Comparison of ENCODE assay signal across 28 cellular contexts in genomic region chr1:165168466-165168865, GRCh38.
A peak's percentile ranks its signal among the peaks of the same experiment; 100 is the strongest.
DNase-seq lines count a peak whose midpoint lies in the region; ATAC-seq and TF ChIP-seq lines count a peak whose summit lies in the region.
"Had no signal": no experiment of that assay in that cellular context is flagged by ENCODE, and none has a peak within 500 bp of the region (broad histone marks: within the 10 kb centered on the region; RNA-seq: fewer than 3 reads in every experiment).

No MANE protein-coding gene starts in this region.

- H3K27me3 ChIP-seq in WERI-Rb-1 (ENCODE audit: insufficient read depth, low read depth, severe bottlenecking), result no peaks in the 10 kb centered on the region
- H3K27me3 ChIP-seq: BLaER1 had no signal

- DNase-seq in NCI-H82 (lab: John Stamatoyannopoulos, UW) (peak; percentile 17), NCI-H82 treated with DMSO at 0.1 percent for 48 hours (lab: John Stamatoyannopoulos, UW; ENCODE audit: unreplicated experiment) (no peak), WERI-Rb-1 (peak; percentile 21), islet precursor cell (peak; percentile 93), HUDEP-2 (lab: John Stamatoyannopoulos, UW; ENCODE audit: unreplicated experiment in 76 of 76) (no peak)
- no peak for DNase-seq in stimulated activated naive CD8-positive, alpha-beta T cell treated with anti-CD3 and anti-CD28 coated beads, Interleukin-15, Interleukin-2, amounts not matched to agents 100 U/mL and 50 U/mL, for 24 hours
- DNase-seq: CD4-positive, CD25-positive, alpha-beta regulatory T cell; EL; GF-D8; GOT3; HFFc6; IMR-90; KG1; MM.1S; NCI-H1694; NCI-H2029 treated with DMSO at 0.1 percent for 48 hours; NCI-H2171 treated with DMSO at 0.1 percent for 48 hours; NCI-H345; NCI-H510A treated with DMSO at 0.1 percent for 48 hours; NCI-H748 treated with DMSO at 0.1 percent for 48 hours; NK-92 treated with Interleukin-12 subunit alpha and Interleukin-12 subunit beta, amount 100 ng/mL, for 24 hours; SHP77 treated with DMSO at 0.1 percent for 48 hours; SW 1271 had no signal

- no peak for ATAC-seq in GM18520 (IDR thresholded peaks at IDR 0.05; ENCODE audit: unreplicated experiment)
- ATAC-seq in stimulated activated naive CD8-positive, alpha-beta T cell treated with anti-CD3 and anti-CD28 coated beads, Interleukin-15, Interleukin-2, amounts not matched to agents 100 U/mL and 50 U/mL, for 24 hours, result no peak
- ATAC-seq: Panc1 had no signal

- no peak overlapping the region for H3K4me3 ChIP-seq in WERI-Rb-1 (ENCODE audit: low read depth, low read length)
- H3K4me3 ChIP-seq: BLaER1, HAP-1, SK-N-MC had no signal

- H3K36me3 ChIP-seq in WERI-Rb-1, result no peaks in the 10 kb centered on the region
- H3K36me3 ChIP-seq: BLaER1, HAP-1 had no signal

- no peak overlapping the region for H3K27ac ChIP-seq in WERI-Rb-1
- H3K27ac ChIP-seq: BLaER1, SK-N-MC had no signal

- TF ChIP-seq CTCF in WERI-Rb-1 (IDR thresholded peaks at IDR 0.05; ENCODE audit: low read depth, low read length), result no peak

- no peaks in the 10 kb centered on the region for H3K9me3 ChIP-seq in WERI-Rb-1 (ENCODE audit: severe bottlenecking)
- H3K9me3 ChIP-seq: BLaER1, HAP-1 had no signal

Comparison
In these comparisons a context has a peak if more than half of its experiments do, and no peak if none do; other contexts are left out.
1. DNase-seq: peak in NCI-H82 (single experiment), WERI-Rb-1 (single experiment) and islet precursor cell (single experiment); none in NCI-H82 treated with DMSO at 0.1 percent for 48 hours (single experiment), stimulated activated naive CD8-positive, alpha-beta T cell treated with anti-CD3 and anti-CD28 coated beads, Interleukin-15, Interleukin-2, amounts not matched to agents 100 U/mL and 50 U/mL, for 24 hours (single experiment) and HUDEP-2 (0 of 76).